Comparison of ENCODE assay signal across 8 cellular contexts in the genomic region with DNA sequence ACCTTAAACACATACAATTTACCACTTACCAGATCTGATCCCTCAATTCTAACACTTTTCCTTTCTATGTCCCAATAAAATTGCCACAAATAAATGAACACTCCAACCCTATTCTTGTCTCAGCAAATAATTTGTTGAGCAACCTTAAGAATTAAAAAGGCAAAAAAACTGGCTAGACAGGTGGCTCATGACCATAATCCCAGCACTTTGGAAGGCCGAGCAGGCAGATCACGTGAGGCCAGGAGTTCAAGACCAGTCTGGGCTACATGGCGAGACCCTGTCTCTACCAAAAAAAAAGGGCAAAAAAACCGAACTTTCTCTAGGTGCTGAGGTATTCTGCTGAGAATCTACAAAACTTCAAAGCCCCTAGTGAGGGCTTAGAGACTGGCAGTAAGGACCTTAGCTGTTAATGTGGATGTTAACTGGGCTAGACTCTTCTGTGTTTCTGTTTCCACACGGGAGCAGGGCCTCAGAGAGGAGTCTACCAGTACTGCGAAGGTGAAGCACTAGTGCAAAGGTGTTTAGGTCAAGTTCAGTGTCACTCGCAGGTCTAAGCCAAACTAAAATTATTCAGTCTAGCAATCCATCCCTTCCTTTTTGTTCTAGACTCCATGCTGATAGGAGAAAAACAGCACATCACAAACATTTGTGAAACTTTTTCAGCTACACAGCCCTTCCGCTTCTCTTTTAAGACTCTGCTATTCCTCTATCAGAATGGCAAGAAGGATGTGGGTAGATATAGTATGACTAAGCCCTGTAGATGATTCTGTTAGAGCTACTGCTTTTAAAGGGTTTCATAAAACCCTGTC. TPM values are rescaled to one million over a fixed set of nuclear protein-coding genes. Genes with fewer than 3 reads are reported as not detected.
DNase-seq lines count a peak whose midpoint lies in the region; ATAC-seq, FAIRE-seq and TF ChIP-seq lines count a peak whose summit lies in the region.

No MANE protein-coding gene starts in this region.

- TF ChIP-seq EP300 in K562 (IDR thresholded peaks at IDR 0.05; ENCODE audit: low read length) = no peak

- H3K4me2 ChIP-seq in K562 (ENCODE audit: insufficient read depth, low read length) = peak overlapping the region; percentile 88

- H3K27ac ChIP-seq in K562 (ENCODE audit: extremely low read depth, low read depth, low read length) (peak overlapping the region; percentile 46), skin epidermis (peak overlapping the region in 12 of 21 experiments; percentile 2 to 95 (median 58))

- 32% methylated on average over 8 of the region's 8 CpGs for WGBS in K562 (ENCODE audit: insufficient coverage, low coverage, missing lambda C conversion rate)

- POLR2A ChIA-PET in K562 (lab: Yijun Ruan, JAX) = interaction anchor here (0.5 to 4.1 kb wide), 3 partner anchors 9 to 79 kb away, joined by 3 to 42 read pairs (median 3); no protein-coding TSS in a partner anchor

- FAIRE-seq in K562 (lab: Jason Lieb, UNC) = peak; percentile 78

- in situ Hi-C loops in K562 (cut with MboI) = no loop called here

- TF ChIP-seq POLR2A in K562 (conservative IDR thresholded peaks at IDR 0.05) = no peak

- H4K20me1 ChIP-seq in K562 (replicated peaks; ENCODE audit: control insufficient read depth, insufficient read depth, low read length) = peaks cover 26% of the 10 kb centered on the region

- no peaks in the 10 kb centered on the region for H3K27me3 ChIP-seq in K562 (ENCODE audit: control insufficient read depth in 2 of 2, insufficient read depth in 2 of 2, low read length in 2 of 2)

- no TSS peak for BruUV-seq in K562 (replicated peaks; lab: Mats Ljungman, UMichigan)

- TF ChIP-seq RAD21 in K562 (CRISPR knock-in tag; conservative IDR thresholded peaks at IDR 0.05 in 1 of 2, IDR thresholded peaks at IDR 0.05 in 1 of 2) = no peak

- H3K9me3 ChIP-seq in K562 (replicated peaks; ENCODE audit: control insufficient read depth, insufficient read depth, low read depth, low read length) = no peaks in the 10 kb centered on the region

- no peak for TF ChIP-seq CTCF in K562 (IDR thresholded peaks at IDR 0.05 in 2 of 3, conservative IDR thresholded peaks at IDR 0.05 in 1 of 3; ENCODE audit: insufficient read depth in 2 of 3, low read depth in 1 of 3, low read length in 3 of 3)

- H3K9me1 ChIP-seq in K562 (ENCODE audit: control insufficient read depth, insufficient read depth, low read length) = no peaks in the 10 kb centered on the region

- H3K4me3 ChIP-seq in K562 (peak overlapping the region; percentile 33), skin epidermis (peak overlapping the region in 1 of 7 experiments; percentile 3)

- peak overlapping the region; percentile 54 to 93; a peak in 3 of 4 replicates for H3K9ac ChIP-seq in K562 (ENCODE audit: insufficient read depth in 1 of 2, low read depth in 2 of 2, low read length in 2 of 2)

- peaks cover 38% of the 10 kb centered on the region for H3K36me3 ChIP-seq in K562 (ENCODE audit: control insufficient read depth, insufficient read depth, low read length)

- ATAC-seq in HG03354 (IDR thresholded peaks at IDR 0.05; ENCODE audit: poor library complexity, severe bottlenecking, unreplicated experiment) (peak; percentile 78), K562 (peak; percentile 9; the same call in 1 of the 3 replicates)

- CTCF ChIA-PET in K562 (lab: Yijun Ruan, JAX; ENCODE audit: low intra/inter-chr PET ratio) = no interaction called here

- no peak overlapping the region for H2AFZ ChIP-seq in K562 (ENCODE audit: low read depth, low read length)

- intact Hi-C loops in K562 (cut with micrococcal nuclease) = no loop called here

- peaks cover 78% of the 10 kb centered on the region for H3K79me2 ChIP-seq in K562 (ENCODE audit: control insufficient read depth, insufficient read depth, low read length)

- DNase-seq in activated effector memory CD4-positive, alpha-beta T cell treated with anti-CD3 and anti-CD28 coated beads, Interleukin-2, amount 50 U/mL, for 16 hours = peak; percentile 60
- DNase-seq in activated effector memory CD4-positive, alpha-beta T cell treated with Interleukin-2 at 50 U/mL for 16 hours = no peak
- DNase-seq in K562 (ENCODE audit: extremely low read depth in 1 of 4, low spot score in 3 of 4) (no peak), NCI-H1105 (lab: John Stamatoyannopoulos, UW) (no peak), DMS153 treated with DMSO at 0.1 percent for 48 hours (lab: John Stamatoyannopoulos, UW; ENCODE audit: unreplicated experiment) (no peak), DMS 273 (lab: John Stamatoyannopoulos, UW; ENCODE audit: unreplicated experiment) (no peak)

- H3K4me1 ChIP-seq in K562 (replicated peaks in 1 of 2; ENCODE audit: control insufficient read depth in 2 of 2, insufficient read depth in 2 of 2, low read length in 2 of 2) = peaks cover 13 to 17% of the 10 kb centered on the region in 2 experiments; a peak in 4 of 5 replicates

RNA-seq across cellular contexts. Expression of a gene that starts 2.6 kb away (rescaled TPM):
- total RNA-seq in K562 (2011; cell fraction: chromatin; rRNA removed; ENCODE audit: low replicate concordance) = 21.4 and 33.7 TPM in 2 replicates
- total RNA-seq in K562 (2011; cell fraction: nucleolus; rRNA removed) = 15.5 and 15.7 TPM in 2 replicates
- 13.7 and 18.6 TPM in 2 replicates for total RNA-seq in K562 (2011; cell fraction: nucleoplasm; rRNA removed)
- 19.8 and 20.7 TPM in 2 replicates for total RNA-seq in K562 (2014; rRNA removed)
- total RNA-seq in K562 (2014; rRNA removed; fragmentation: Illumina TruSeq; extraction: Trizol) = 24.4 and 25.4 TPM in 2 replicates
- total RNA-seq in K562 (2015; rRNA removed; fragmentation: Illumina TruSeq; extraction: Trizol) = 24.3 and 25.2 TPM in 2 replicates
- total RNA-seq in K562 (2021) = 21.2 and 22.8 TPM in 2 replicates
- 32.5 and 36.6 TPM in 2 replicates for polyA plus RNA-seq in K562 (2011; rRNA removed)
- 13.6 and 25.6 TPM in 2 replicates for polyA plus RNA-seq in K562 (2011; cell fraction: cytosol; rRNA removed)
- polyA plus RNA-seq in K562 (2011; cell fraction: nucleus; rRNA removed) = 10.9 and 22.1 TPM in 2 replicates
- polyA plus RNA-seq in K562 (2012) = 12.1 and 15.1 TPM in 2 replicates
- 23.4 and 25.9 TPM in 2 replicates for polyA plus RNA-seq in K562 (2014; fragmentation: Illumina TruSeq; extraction: Trizol)
- polyA plus RNA-seq in K562 (2014; fragmentation: Nextera tagmentation; extraction: Ambion mirVana) = 10 to 100 TPM; 31.7 to 35.8 TPM
- 23.6 and 24.3 TPM in 2 replicates for polyA plus RNA-seq in K562 (2014; rRNA removed)
- 35.6 and 49.1 TPM in 2 replicates for polyA minus RNA-seq in K562 (2011; rRNA and poly(A)+ RNA removed)
- polyA minus RNA-seq in K562 (2011; cell fraction: cytosol; rRNA and poly(A)+ RNA removed) = 13.5 and 13.9 TPM in 2 replicates
- 5.7 and 16.3 TPM in 2 replicates for polyA minus RNA-seq in K562 (2011; cell fraction: nucleus; rRNA and poly(A)+ RNA removed)

RNA-seq across cellular contexts. Expression of a gene that starts 2.6 kb away (rescaled TPM):
- total RNA-seq in K562 (2011; cell fraction: chromatin; rRNA removed; ENCODE audit: low replicate concordance) = 4.9 and 13.2 TPM in 2 replicates
- total RNA-seq in K562 (2011; cell fraction: nucleolus; rRNA removed) = 7.1 and 7.2 TPM in 2 replicates
- 7.6 and 7.8 TPM in 2 replicates for total RNA-seq in K562 (2011; cell fraction: nucleoplasm; rRNA removed)
- 2.8 and 4.4 TPM in 2 replicates for total RNA-seq in K562 (2014; rRNA removed)
- total RNA-seq in K562 (2014; rRNA removed; fragmentation: Illumina TruSeq; extraction: Trizol) = 1.3 and 1.8 TPM in 2 replicates
- 2.0 and 2.3 TPM in 2 replicates for total RNA-seq in K562 (2015; rRNA removed; fragmentation: Illumina TruSeq; extraction: Trizol)
- total RNA-seq in K562 (2021) = 5.0 and 5.4 TPM in 2 replicates
- polyA plus RNA-seq in K562 (2011; rRNA removed) = 2.2 and 6.4 TPM in 2 replicates
- 3.7 and 4.6 TPM in 2 replicates for polyA plus RNA-seq in K562 (2011; cell fraction: cytosol; rRNA removed)
- polyA plus RNA-seq in K562 (2011; cell fraction: nucleus; rRNA removed) = 3.1 and 4.1 TPM in 2 replicates
- polyA plus RNA-seq in K562 (2012) = 3.3 and 3.4 TPM in 2 replicates
- polyA plus RNA-seq in K562 (2014; fragmentation: Illumina TruSeq; extraction: Trizol) = 3.9 and 4.1 TPM in 2 replicates
- under 1 TPM; 0.24 to 0.85 TPM for polyA plus RNA-seq in K562 (2014; fragmentation: Nextera tagmentation; extraction: Ambion mirVana)
- polyA plus RNA-seq in K562 (2014; rRNA removed) = 2.1 and 2.2 TPM in 2 replicates
- 3.2 and 4.3 TPM in 2 replicates for polyA minus RNA-seq in K562 (2011; rRNA and poly(A)+ RNA removed)
- polyA minus RNA-seq in K562 (2011; cell fraction: cytosol; rRNA and poly(A)+ RNA removed) = 3.3 and 6.9 TPM in 2 replicates
- polyA minus RNA-seq in K562 (2011; cell fraction: nucleus; rRNA and poly(A)+ RNA removed) = 1.9 and 3.8 TPM in 2 replicates

RNA-seq across cellular contexts. Expression of a gene that starts 16.3 kb away (rescaled TPM):
- total RNA-seq in K562 (2011; cell fraction: chromatin; rRNA removed; ENCODE audit: low replicate concordance) = 3.8 and 12.3 TPM in 2 replicates
- total RNA-seq in K562 (2011; cell fraction: nucleolus; rRNA removed) = 7.0 and 8.0 TPM in 2 replicates
- total RNA-seq in K562 (2011; cell fraction: nucleoplasm; rRNA removed) = 5.1 and 5.7 TPM in 2 replicates
- total RNA-seq in K562 (2014; rRNA removed) = 2.8 and 3.4 TPM in 2 replicates
- 0.70 and 0.73 TPM in 2 replicates for total RNA-seq in K562 (2014; rRNA removed; fragmentation: Illumina TruSeq; extraction: Trizol)
- 1.1 and 1.2 TPM in 2 replicates for total RNA-seq in K562 (2015; rRNA removed; fragmentation: Illumina TruSeq; extraction: Trizol)
- 2.4 and 2.9 TPM in 2 replicates for total RNA-seq in K562 (2021)
- polyA plus RNA-seq in K562 (2011; rRNA removed) = 2.4 and 4.0 TPM in 2 replicates
- polyA plus RNA-seq in K562 (2011; cell fraction: cytosol; rRNA removed) = 4.6 and 7.3 TPM in 2 replicates
- 10.3 and 10.6 TPM in 2 replicates for polyA plus RNA-seq in K562 (2011; cell fraction: nucleus; rRNA removed)
- polyA plus RNA-seq in K562 (2012) = 1.4 and 1.7 TPM in 2 replicates
- polyA plus RNA-seq in K562 (2014; fragmentation: Illumina TruSeq; extraction: Trizol) = 2.0 and 2.3 TPM in 2 replicates
- polyA plus RNA-seq in K562 (2014; fragmentation: Nextera tagmentation; extraction: Ambion mirVana) = under 1 TPM; 0.07 to 0.28 TPM
- polyA plus RNA-seq in K562 (2014; rRNA removed) = 2.6 and 2.8 TPM in 2 replicates
- 1.2 and 2.1 TPM in 2 replicates for polyA minus RNA-seq in K562 (2011; rRNA and poly(A)+ RNA removed)
- 1.7 and 4.8 TPM in 2 replicates for polyA minus RNA-seq in K562 (2011; cell fraction: cytosol; rRNA and poly(A)+ RNA removed)
- polyA minus RNA-seq in K562 (2011; cell fraction: nucleus; rRNA and poly(A)+ RNA removed) = 1.2 and 1.8 TPM in 2 replicates

RNA-seq across cellular contexts. Expression of a gene that starts 47.5 kb away (rescaled TPM):
- total RNA-seq in K562 (2011; cell fraction: chromatin; rRNA removed; ENCODE audit: low replicate concordance) = 59.1 and 80.5 TPM in 2 replicates
- 65.5 and 65.9 TPM in 2 replicates for total RNA-seq in K562 (2011; cell fraction: nucleolus; rRNA removed)
- total RNA-seq in K562 (2011; cell fraction: nucleoplasm; rRNA removed) = 71.2 and 83.1 TPM in 2 replicates
- total RNA-seq in K562 (2014; rRNA removed) (52.3 and 55.9 TPM in 2 replicates), K562 (2014; rRNA removed; fragmentation: Illumina TruSeq; extraction: Trizol) (13.5 and 18.7 TPM in 2 replicates), K562 (2015; rRNA removed; fragmentation: Illumina TruSeq; extraction: Trizol) (29.8 and 31.3 TPM in 2 replicates), K562 (2021) (37.1 and 45.1 TPM in 2 replicates)
- polyA plus RNA-seq in K562 (2011; rRNA removed) (29.1 and 67.9 TPM in 2 replicates), K562 (2014; fragmentation: Illumina TruSeq; extraction: Trizol) (22.1 and 31.4 TPM in 2 replicates), K562 (2014; fragmentation: Nextera tagmentation; extraction: Ambion mirVana) (1 to 10 TPM; 2.3 to 3.4 TPM), K562 (2014; rRNA removed) (46.2 and 54.4 TPM in 2 replicates)
- 35.1 and 63.8 TPM in 2 replicates for polyA plus RNA-seq in K562 (2011; cell fraction: cytosol; rRNA removed)
- 92.4 and 212 TPM in 2 replicates for polyA plus RNA-seq in K562 (2011; cell fraction: nucleus; rRNA removed)
- 34.4 and 35.1 TPM in 2 replicates for polyA plus RNA-seq in K562 (2012)
- polyA minus RNA-seq in K562 (2011; rRNA and poly(A)+ RNA removed) = 19.0 and 25.7 TPM in 2 replicates
- 16.6 and 19.7 TPM in 2 replicates for polyA minus RNA-seq in K562 (2011; cell fraction: cytosol; rRNA and poly(A)+ RNA removed)
- 8.5 and 29.2 TPM in 2 replicates for polyA minus RNA-seq in K562 (2011; cell fraction: nucleus; rRNA and poly(A)+ RNA removed)

RNA-seq across cellular contexts. Expression of a gene that starts 52.3 kb away (rescaled TPM):
- total RNA-seq in K562 (2011; cell fraction: chromatin; rRNA removed; ENCODE audit: low replicate concordance) = 17.6 and 37.3 TPM in 2 replicates
- total RNA-seq in K562 (2011; cell fraction: nucleolus; rRNA removed) = 25.0 and 29.3 TPM in 2 replicates
- 22.3 and 33.4 TPM in 2 replicates for total RNA-seq in K562 (2011; cell fraction: nucleoplasm; rRNA removed)
- total RNA-seq in K562 (2014; rRNA removed) (57.9 and 69.1 TPM in 2 replicates), K562 (2014; rRNA removed; fragmentation: Illumina TruSeq; extraction: Trizol) (25.6 and 29.1 TPM in 2 replicates), K562 (2015; rRNA removed; fragmentation: Illumina TruSeq; extraction: Trizol) (37.9 and 38.4 TPM in 2 replicates), K562 (2021) (59.8 and 70.1 TPM in 2 replicates)
- polyA plus RNA-seq in K562 (2011; rRNA removed) (31.9 and 48.1 TPM in 2 replicates), K562 (2014; fragmentation: Illumina TruSeq; extraction: Trizol) (36.7 and 46.9 TPM in 2 replicates), K562 (2014; fragmentation: Nextera tagmentation; extraction: Ambion mirVana) (10 to 100 TPM in 1 of 2 experiments, 1 to 10 TPM in 1; 5.0 to 20.1 TPM), K562 (2014; rRNA removed) (79.7 and 81.3 TPM in 2 replicates)
- polyA plus RNA-seq in K562 (2011; cell fraction: cytosol; rRNA removed) = 50.7 and 79.6 TPM in 2 replicates
- polyA plus RNA-seq in K562 (2011; cell fraction: nucleus; rRNA removed) = 37.7 and 38.1 TPM in 2 replicates
- polyA plus RNA-seq in K562 (2012) = 40.6 and 45.0 TPM in 2 replicates
- polyA minus RNA-seq in K562 (2011; rRNA and poly(A)+ RNA removed) = 9.4 and 11.0 TPM in 2 replicates
- polyA minus RNA-seq in K562 (2011; cell fraction: cytosol; rRNA and poly(A)+ RNA removed) = 12.7 and 13.8 TPM in 2 replicates
- 7.0 and 10.7 TPM in 2 replicates for polyA minus RNA-seq in K562 (2011; cell fraction: nucleus; rRNA and poly(A)+ RNA removed)
